In the genomic region with DNA sequence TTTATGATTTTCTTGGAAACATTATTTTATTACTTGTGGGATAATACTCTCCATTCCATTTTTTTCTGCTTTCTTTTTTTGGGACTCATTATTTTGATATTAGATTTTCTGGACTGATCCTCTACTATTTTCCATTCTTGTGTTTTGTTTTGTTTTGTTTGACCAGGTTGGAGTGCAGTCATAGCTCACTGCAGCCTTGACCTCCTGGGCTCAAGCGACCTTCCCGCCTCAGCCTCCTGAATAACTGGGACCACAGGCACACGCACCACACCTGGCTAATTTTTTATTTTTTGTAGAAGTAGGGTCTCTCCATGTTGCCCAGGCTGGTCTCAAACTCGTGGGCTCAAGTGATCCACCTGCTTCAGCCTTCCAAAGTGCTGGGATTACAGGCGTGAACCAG, we compare ENCODE assay signal across 11 cellular contexts.
"Had no signal": no experiment of that assay in that cellular context is flagged by ENCODE, and none has a peak within 500 bp of the region (broad histone marks: within the 10 kb centered on the region; RNA-seq: fewer than 3 reads in every experiment).

No MANE protein-coding gene starts in this region.

- DNase-seq: GM23248, GOT3, H7, H9, HCEC 1CT, HFFc6 had no signal

- H3K36me3 ChIP-seq: HAP-1 had no signal

- ATAC-seq: GM23338, HCT116 had no signal

- H3K27ac Mint-ChIP-seq: GM23338, HFFc6 had no signal

- H3K4me3 Mint-ChIP-seq: GM23338, H9, HFFc6 had no signal

- H3K9me3 ChIP-seq: HAP-1 had no signal

- H3K9ac ChIP-seq: GM23248 had no signal

- H3K9me3 Mint-ChIP-seq: GM23338, H9, HFFc6 had no signal

- H3K4me3 ChIP-seq: GM23248, GM23338, HAP-1 had no signal

- H3K27ac ChIP-seq: GM23248 had no signal

- H3K4me2 ChIP-seq: GM23338 had no signal

- H2AFZ ChIP-seq: GM23248, GM23338 had no signal

- FAIRE-seq: H1, H54 had no signal
